11 cellular contexts compared by ENCODE assay signal in the genomic region with DNA sequence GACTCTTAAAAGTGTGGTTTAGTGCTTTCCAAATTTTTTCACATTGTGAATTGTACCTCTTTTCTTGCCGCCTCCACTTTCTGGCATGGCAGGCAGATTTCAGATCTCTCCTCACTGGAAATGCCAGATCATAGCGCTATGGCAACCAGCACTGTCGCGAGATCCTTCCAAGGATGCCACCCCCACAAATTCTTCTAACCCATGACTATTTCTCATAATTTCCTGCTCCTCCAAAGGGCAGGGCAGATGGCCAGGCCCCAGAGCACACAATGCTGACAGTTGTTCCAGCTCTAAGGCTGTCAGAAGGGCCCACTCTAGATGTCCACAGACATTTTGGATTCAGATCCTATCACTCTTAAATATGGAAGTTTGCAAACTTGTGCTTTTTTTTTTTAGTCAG.
DNase-seq lines count a peak whose midpoint lies in the region; ATAC-seq and TF ChIP-seq lines count a peak whose summit lies in the region.
"Had no signal": no experiment of that assay in that cellular context is flagged by ENCODE, and none has a peak within 500 bp of the region (broad histone marks: within the 10 kb centered on the region; RNA-seq: fewer than 3 reads in every experiment).

No MANE protein-coding gene starts in this region.

- intact Hi-C loops in left ventricle myocardium inferior (cut with micrococcal nuclease) = no loop called here

- H3K9me3 Mint-ChIP-seq in brain = peaks cover 0 to 6% (median 4%) of the 10 kb centered on the region in 5 experiments
- H3K9me3 Mint-ChIP-seq in naive thymus-derived CD8-positive, alpha-beta T cell = peaks cover 0 to 11% (median 0%) of the 10 kb centered on the region in 9 donors
- H3K9me3 Mint-ChIP-seq: activated CD4-positive, alpha-beta memory T cell treated with anti-CD3 and anti-CD28 coated beads, Interleukin-2, amount 10 ng/mL, durations not matched to agents 7 days and 5 days had no signal

- peak overlapping the region; percentile 22 for H3K27ac ChIP-seq in left ventricle myocardium inferior (replicated peaks)
- peak overlapping the region; percentile 14 for H3K27ac ChIP-seq in rectal smooth muscle tissue (ENCODE audit: low read depth, low read length)

- DNase-seq in H4 (ENCODE audit: low spot score) (peak; percentile 66), left ventricle myocardium inferior (peak; percentile 27), NCI-H446 treated with DMSO at 0.1 percent for 48 hours (lab: John Stamatoyannopoulos, UW) (no peak), SIG-M5 (lab: John Stamatoyannopoulos, UW) (no peak)
- no peak for DNase-seq in naive thymus-derived CD8-positive, alpha-beta T cell
- DNase-seq: activated CD4-positive, alpha-beta memory T cell treated with anti-CD3 and anti-CD28 coated beads, Interleukin-2, amount 10 ng/mL, durations not matched to agents 7 days and 5 days; activated naive CD8-positive, alpha-beta T cell treated with anti-CD3 and anti-CD28 coated beads, Interleukin-2, amount 50 U/mL, for 24 hours; NCI-H2171 treated with DMSO at 0.1 percent for 48 hours had no signal

- peaks cover 26% of the 10 kb centered on the region for H3K4me1 Mint-ChIP-seq in brain
- H3K4me1 Mint-ChIP-seq in naive thymus-derived CD8-positive, alpha-beta T cell = no peaks in the 10 kb centered on the region
- H3K4me1 Mint-ChIP-seq: activated CD4-positive, alpha-beta memory T cell treated with anti-CD3 and anti-CD28 coated beads, Interleukin-2, amount 10 ng/mL, durations not matched to agents 7 days and 5 days; activated naive CD8-positive, alpha-beta T cell treated with anti-CD3 and anti-CD28 coated beads, Interleukin-2, amount 50 U/mL, for 24 hours had no signal

- peak overlapping the region; percentile 28 to 97 (median 80) for H3K27ac Mint-ChIP-seq in brain
- no peak overlapping the region for H3K27ac Mint-ChIP-seq in naive thymus-derived CD8-positive, alpha-beta T cell
- H3K27ac Mint-ChIP-seq: activated CD4-positive, alpha-beta memory T cell treated with anti-CD3 and anti-CD28 coated beads, Interleukin-2, amount 10 ng/mL, durations not matched to agents 7 days and 5 days; activated naive CD8-positive, alpha-beta T cell treated with anti-CD3 and anti-CD28 coated beads, Interleukin-2, amount 50 U/mL, for 24 hours had no signal

- H3K4me1 ChIP-seq in left ventricle myocardium inferior = no peaks in the 10 kb centered on the region
- no peaks in the 10 kb centered on the region for H3K4me1 ChIP-seq in rectal smooth muscle tissue (ENCODE audit: control insufficient read depth, insufficient read depth, low read length)

- TF ChIP-seq CTCF in brain (conservative IDR thresholded peaks at IDR 0.05) (no peak), left ventricle myocardium inferior (IDR thresholded peaks at IDR 0.05; ENCODE audit: borderline replicate concordance) (no peak)

- H3K4me3 Mint-ChIP-seq in brain = peak overlapping the region; percentile 23 to 63 (median 51)
- no peak overlapping the region for H3K4me3 Mint-ChIP-seq in naive thymus-derived CD8-positive, alpha-beta T cell
- H3K4me3 Mint-ChIP-seq: activated CD4-positive, alpha-beta memory T cell treated with anti-CD3 and anti-CD28 coated beads, Interleukin-2, amount 10 ng/mL, durations not matched to agents 7 days and 5 days; activated naive CD8-positive, alpha-beta T cell treated with anti-CD3 and anti-CD28 coated beads, Interleukin-2, amount 50 U/mL, for 24 hours had no signal

- H3K36me3 Mint-ChIP-seq in brain = no peaks in the 10 kb centered on the region
- H3K36me3 Mint-ChIP-seq in naive thymus-derived CD8-positive, alpha-beta T cell = no peaks in the 10 kb centered on the region

- no peak overlapping the region for H3K9ac ChIP-seq in rectal smooth muscle tissue (ENCODE audit: low read length)

- no peak for ATAC-seq in HG03280 (IDR thresholded peaks at IDR 0.05; ENCODE audit: unreplicated experiment)
- ATAC-seq in naive thymus-derived CD8-positive, alpha-beta T cell = no peak
- ATAC-seq: activated naive CD8-positive, alpha-beta T cell treated with anti-CD3 and anti-CD28 coated beads, Interleukin-2, amount 50 U/mL, for 24 hours had no signal

- H3K36me3 ChIP-seq in left ventricle myocardium inferior = no peaks in the 10 kb centered on the region
- no peaks in the 10 kb centered on the region for H3K36me3 ChIP-seq in rectal smooth muscle tissue (ENCODE audit: control insufficient read depth, insufficient read depth, low read length)

- no peak overlapping the region for H3K4me3 ChIP-seq in left ventricle myocardium inferior
- no peak overlapping the region for H3K4me3 ChIP-seq in rectal smooth muscle tissue (ENCODE audit: low read length)

- H3K27me3 Mint-ChIP-seq in brain = peaks cover 2% of the 10 kb centered on the region
- peaks cover 0 to 2% (median 0%) of the 10 kb centered on the region in 5 donors for H3K27me3 Mint-ChIP-seq in naive thymus-derived CD8-positive, alpha-beta T cell
- H3K27me3 Mint-ChIP-seq: activated CD4-positive, alpha-beta memory T cell treated with anti-CD3 and anti-CD28 coated beads, Interleukin-2, amount 10 ng/mL, durations not matched to agents 7 days and 5 days; activated naive CD8-positive, alpha-beta T cell treated with anti-CD3 and anti-CD28 coated beads, Interleukin-2, amount 50 U/mL, for 24 hours had no signal

- POLR2A ChIA-PET in naive thymus-derived CD8-positive, alpha-beta T cell (lab: Charles Lee) = no interaction called here

- no peaks in the 10 kb centered on the region for H3K27me3 ChIP-seq in left ventricle myocardium inferior (ENCODE audit: low read depth)
- H3K27me3 ChIP-seq in rectal smooth muscle tissue (ENCODE audit: control insufficient read depth, insufficient read depth, low read length) = no peaks in the 10 kb centered on the region

- H3K9me3 ChIP-seq in left ventricle myocardium inferior (replicated peaks) = no peaks in the 10 kb centered on the region

Comparison
In these comparisons a context has a peak if more than half of its experiments do, and no peak if none do; other contexts are left out.
1. DNase-seq: peak in H4 (single experiment) and left ventricle myocardium inferior (single experiment); none in NCI-H446 treated with DMSO at 0.1 percent for 48 hours (single experiment), SIG-M5 (single experiment) and naive thymus-derived CD8-positive, alpha-beta T cell (0 of 10).
2. H3K27ac Mint-ChIP-seq: peak in brain (5 of 5); none in naive thymus-derived CD8-positive, alpha-beta T cell (0 of 10).
3. H3K4me3 Mint-ChIP-seq: peak in brain (5 of 5); none in naive thymus-derived CD8-positive, alpha-beta T cell (0 of 10).